ENCODE assay signal across 22 cellular contexts in genomic region chr4:4619821-4620220, GRCh38.
DNase-seq lines count a peak whose midpoint lies in the region; ATAC-seq and TF ChIP-seq lines count a peak whose summit lies in the region.
"Had no signal": no experiment of that assay in that cellular context is flagged by ENCODE, and none has a peak within 500 bp of the region (broad histone marks: within the 10 kb centered on the region; RNA-seq: fewer than 3 reads in every experiment).

No MANE protein-coding gene starts in this region.

- H3K27ac ChIP-seq in A673 (ENCODE audit: low read depth, low read length, poor library complexity, severe bottlenecking) (no peak overlapping the region), trophoblast cell (ENCODE audit: low read depth, low read length) (no peak overlapping the region)
- H3K27ac ChIP-seq: BLaER1 had no signal

- no TSS peak for BruUV-seq in A673 (replicated peaks; lab: Mats Ljungman, UMichigan)

- H3K9me3 ChIP-seq in A673 (ENCODE audit: low read depth, low read length, poor library complexity, severe bottlenecking) (no peaks in the 10 kb centered on the region), BE2C (no peaks in the 10 kb centered on the region), trophoblast cell (ENCODE audit: insufficient read depth, low read depth, low read length) (no peaks in the 10 kb centered on the region)

- H3K4me1 ChIP-seq in A673 (ENCODE audit: insufficient read depth, low read length, poor library complexity, severe bottlenecking) = no peaks in the 10 kb centered on the region
- H3K4me1 ChIP-seq in BE2C = peaks cover 10% of the 10 kb centered on the region
- peaks cover 0 to 3% of the 10 kb centered on the region in 2 experiments for H3K4me1 ChIP-seq in trophoblast cell (ENCODE audit: control insufficient read depth in 1 of 2, insufficient read depth in 2 of 2, low read length in 2 of 2)
- H3K4me1 ChIP-seq: BLaER1 had no signal

- no peak for ATAC-seq in GM18907 (IDR thresholded peaks at IDR 0.05; ENCODE audit: unreplicated experiment)
- ATAC-seq: GM12878, HCT116, K562 had no signal

- TF ChIP-seq CTCF in A673 (conservative IDR thresholded peaks at IDR 0.05; ENCODE audit: low read depth, low read length) (0 out of 2 replicates have a peak, but pooled peaks have one; percentile 11), BE2C (IDR thresholded peaks at IDR 0.05; ENCODE audit: low read depth, low read length) (0 out of 2 replicates have a peak, but pooled peaks have one; percentile 6), epithelial cell of esophagus (IDR thresholded peaks at IDR 0.05; ENCODE audit: insufficient read depth, low read depth, low read length, missing control alignments) (no peak)

- H4K8ac ChIP-seq in trophoblast cell (ENCODE audit: low read depth, low read length) = no peak overlapping the region

- no peak overlapping the region for H2BK120ac ChIP-seq in trophoblast cell (ENCODE audit: insufficient read depth, low read length, poor library complexity)

- H3K4ac ChIP-seq in trophoblast cell (ENCODE audit: low read depth, low read length) = no peak overlapping the region

- H4K91ac ChIP-seq in trophoblast cell (ENCODE audit: low read depth, low read length) = no peak overlapping the region

- no peak overlapping the region for H3K18ac ChIP-seq in trophoblast cell (ENCODE audit: low read length)

- no peak overlapping the region for H2BK12ac ChIP-seq in trophoblast cell (ENCODE audit: low read length)

- H3K36me3 ChIP-seq in A673 (ENCODE audit: insufficient read depth, low read length, poor library complexity, severe bottlenecking) = no peaks in the 10 kb centered on the region
- no peaks in the 10 kb centered on the region for H3K36me3 ChIP-seq in BE2C
- H3K36me3 ChIP-seq in trophoblast cell (ENCODE audit: control insufficient read depth in 1 of 2, insufficient read depth in 2 of 2, low read length in 2 of 2) = no peaks in the 10 kb centered on the region
- H3K36me3 ChIP-seq: BLaER1 had no signal

- H3K27me3 ChIP-seq in A673 (replicated peaks; ENCODE audit: insufficient read depth, low read depth, low read length, poor library complexity) (no peaks in the 10 kb centered on the region), BE2C (no peaks in the 10 kb centered on the region), trophoblast cell (ENCODE audit: insufficient read depth, low read length) (no peaks in the 10 kb centered on the region)
- H3K27me3 ChIP-seq: BLaER1 had no signal

- no CpG with 5 or more reads among the region's 5 CpGs for WGBS in trophoblast cell (ENCODE audit: extremely low coverage, insufficient coverage, insufficient read length)

- H3K9ac ChIP-seq in trophoblast cell (ENCODE audit: low read length) = no peak overlapping the region
- H3K9ac ChIP-seq: BLaER1 had no signal

- no peak overlapping the region for H2AFZ ChIP-seq in trophoblast cell (ENCODE audit: insufficient read depth, low read length, poor library complexity)

- no peak overlapping the region for H3K4me2 ChIP-seq in trophoblast cell (ENCODE audit: low read length)
- H3K4me2 ChIP-seq: BLaER1 had no signal

- intact Hi-C loops in A673 (cut with micrococcal nuclease; ENCODE audit: unreplicated experiment) = no loop called here

- no peaks in the 10 kb centered on the region for H3K79me1 ChIP-seq in trophoblast cell (ENCODE audit: low read length)

- H3K4me3 ChIP-seq in A673 (ENCODE audit: low read depth, low read length, poor library complexity, severe bottlenecking) (no peak overlapping the region), BE2C (ENCODE audit: low read depth, low read length) (no peak overlapping the region), epithelial cell of esophagus (ENCODE audit: low read length) (no peak overlapping the region), trophoblast cell (ENCODE audit: low read depth, low read length) (no peak overlapping the region)
- H3K4me3 ChIP-seq: BLaER1, GM12878, K562 had no signal

- POLR2A ChIA-PET in A673 (lab: Charles Lee; ENCODE audit: low non-redundant PET) = no interaction called here

- CTCF ChIA-PET in A673 (lab: Charles Lee) = interaction anchor here (0.6 to 0.7 kb wide), 2 partner anchors 101 to 155 kb away, joined by 3 to 8 read pairs; no protein-coding TSS in a partner anchor

- no peak overlapping the region for H4K12ac ChIP-seq in trophoblast cell (ENCODE audit: low read depth, low read length)

- no peak overlapping the region for H3K14ac ChIP-seq in trophoblast cell (ENCODE audit: low read length)

- H3K23ac ChIP-seq in trophoblast cell (ENCODE audit: low read length) = no peak overlapping the region

- H2AK5ac ChIP-seq in trophoblast cell (ENCODE audit: low read length) = no peak overlapping the region

- no peaks in the 10 kb centered on the region for H3K79me2 ChIP-seq in trophoblast cell (ENCODE audit: control insufficient read depth, insufficient read depth, low read length, poor library complexity)

- DNase-seq in A673 (ENCODE audit: low spot score) = peak; percentile 62
- DNase-seq in BE2C = no peak
- peak; percentile 32 for DNase-seq in epithelial cell of esophagus (ENCODE audit: low read depth)
- peak; percentile 23 to 67 for DNase-seq in trophoblast cell
- no peak for DNase-seq in GM19238 (ENCODE audit: insufficient read length, low spot score)
- DNase-seq: AML-193; CD4-positive, CD25-positive, alpha-beta regulatory T cell; CD8-positive, alpha-beta memory T cell; COR-L47; DMS 273 treated with DMSO at 0.1 percent for 48 hours; DMS53; DND-41; EL; GOT3; H7; HFFc6; IMR-90 had no signal

- H2BK5ac ChIP-seq in trophoblast cell (ENCODE audit: low read depth, low read length, poor library complexity) = no peak overlapping the region

Comparison
In these comparisons a context has a peak if more than half of its experiments do, and no peak if none do; other contexts are left out.
1. DNase-seq: peak in A673 (single experiment), epithelial cell of esophagus (single experiment) and trophoblast cell (2 of 2); none in BE2C (single experiment) and GM19238 (single experiment).